8 cellular contexts compared by ENCODE assay signal in the genomic region with DNA sequence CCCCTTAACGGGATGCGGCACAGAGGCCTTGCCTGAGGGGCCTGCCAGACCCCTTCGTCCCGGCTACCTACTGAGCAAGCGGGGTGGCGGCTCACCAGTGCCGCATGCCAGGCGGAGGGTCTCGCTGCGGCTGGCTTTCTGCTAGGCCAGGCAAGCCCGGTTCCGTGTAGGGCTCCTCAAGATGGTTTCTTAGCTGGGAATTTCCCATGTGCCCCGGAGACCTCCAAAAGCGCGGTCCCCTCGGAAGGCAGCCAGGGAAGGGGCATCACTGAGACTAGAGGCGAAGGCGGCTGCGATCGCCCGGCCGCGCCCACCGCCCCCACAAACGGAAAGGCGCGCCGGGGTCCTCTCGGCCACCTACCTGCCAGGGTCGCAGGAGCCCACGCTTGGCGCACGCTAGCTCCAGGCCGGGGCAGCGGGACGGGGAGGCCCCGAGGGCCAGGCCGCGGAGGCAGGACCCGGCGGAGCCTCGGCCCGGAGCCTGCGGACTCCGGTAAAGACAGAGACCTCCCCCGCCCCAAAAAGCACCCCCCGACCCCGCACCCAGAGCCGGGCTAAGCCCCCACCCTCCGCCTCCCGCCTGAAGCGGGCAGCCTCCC. TPM values are rescaled to one million over a fixed set of nuclear protein-coding genes. Genes with fewer than 3 reads are reported as not detected.
DNase-seq lines count a peak whose midpoint lies in the region; ATAC-seq and TF ChIP-seq lines count a peak whose summit lies in the region.

No MANE protein-coding gene starts in this region.

- no peaks in the 10 kb centered on the region for H3K9me3 Mint-ChIP-seq in stimulated activated effector memory CD8-positive, alpha-beta T cell treated with anti-CD3 and anti-CD28 coated beads, Interleukin-12 subunit alpha, Interleukin-12 subunit beta, amount 100 ng/mL, for 72 hours

- peak overlapping the region; percentile 62 for H3K4me3 ChIP-seq in GM06990 (replicated peaks; ENCODE audit: low read depth, low read length)
- H3K4me3 ChIP-seq in Peyer's patch = peak overlapping the region; percentile 74 to 99 (median 84)
- peak overlapping the region; percentile 66 to 80 for H3K4me3 ChIP-seq in body of pancreas

- H3K9me3 ChIP-seq in Peyer's patch (no peaks in the 10 kb centered on the region), body of pancreas (no peaks in the 10 kb centered on the region)

- DNase-seq in GM06990 (ENCODE audit: extremely low read depth, insufficient read length) = peak; percentile 65
- peak in 2 of 3 donors; percentile 48 to 59 for DNase-seq in Peyer's patch
- peak; percentile 30 to 45 (median 33) for DNase-seq in body of pancreas
- peak; percentile 15 to 56 for DNase-seq in stimulated activated effector memory CD8-positive, alpha-beta T cell treated with anti-CD3 and anti-CD28 coated beads, Interleukin-12 subunit alpha, Interleukin-12 subunit beta, amount 100 ng/mL, for 72 hours (ENCODE audit: low spot score in 2 of 2)
- no peak for DNase-seq in NCI-H226

- H3K27ac ChIP-seq in Peyer's patch = peak overlapping the region; percentile 93 to 99 (median 94)
- peak overlapping the region; percentile 89 to 99 (median 94) for H3K27ac ChIP-seq in body of pancreas
- peak overlapping the region; percentile 99 for H3K27ac ChIP-seq in layer of hippocampus (ENCODE audit: low read depth, low read length)

- peaks cover 11% of the 10 kb centered on the region for H3K36me3 Mint-ChIP-seq in stimulated activated effector memory CD8-positive, alpha-beta T cell treated with anti-CD3 and anti-CD28 coated beads, Interleukin-12 subunit alpha, Interleukin-12 subunit beta, amount 100 ng/mL, for 72 hours

- H3K4me1 ChIP-seq in Peyer's patch (peaks cover 0 to 11% (median 7%) of the 10 kb centered on the region in 4 donors), body of pancreas (peaks cover 27% of the 10 kb centered on the region)

- no peaks in the 10 kb centered on the region for H3K36me3 ChIP-seq in GM06990 (ENCODE audit: control insufficient read depth, insufficient read depth, low read length)
- H3K36me3 ChIP-seq in Peyer's patch = no peaks in the 10 kb centered on the region
- no peaks in the 10 kb centered on the region for H3K36me3 ChIP-seq in body of pancreas (replicated peaks in 1 of 2; ENCODE audit: insufficient read depth in 1 of 2, low read depth in 2 of 2)

- intact Hi-C loops in body of pancreas (cut with DNase I) = no loop called here

- TF ChIP-seq POLR2A in Peyer's patch (IDR thresholded peaks at IDR 0.05) (no peak), body of pancreas (IDR thresholded peaks at IDR 0.05) (no peak)

- H3K4me1 Mint-ChIP-seq in stimulated activated effector memory CD8-positive, alpha-beta T cell treated with anti-CD3 and anti-CD28 coated beads, Interleukin-12 subunit alpha, Interleukin-12 subunit beta, amount 100 ng/mL, for 72 hours = peaks cover 55% of the 10 kb centered on the region

- TF ChIP-seq CTCF in GM06990 (IDR thresholded peaks at IDR 0.05; ENCODE audit: insufficient read depth, low read length, poor library complexity, severe bottlenecking) (no peak), Peyer's patch (IDR thresholded peaks at IDR 0.05) (no peak), body of pancreas (IDR thresholded peaks at IDR 0.05) (no peak)

- no peaks in the 10 kb centered on the region for H3K27me3 ChIP-seq in GM06990 (replicated peaks; ENCODE audit: control insufficient read depth, insufficient read depth, low read length)
- H3K27me3 ChIP-seq in Peyer's patch = no peaks in the 10 kb centered on the region
- H3K27me3 ChIP-seq in body of pancreas = no peaks in the 10 kb centered on the region
- H3K27me3 ChIP-seq in layer of hippocampus (ENCODE audit: control insufficient read depth, insufficient read depth, low read length) = no peaks in the 10 kb centered on the region

- peak overlapping the region; percentile 26 for H3K27ac Mint-ChIP-seq in stimulated activated effector memory CD8-positive, alpha-beta T cell treated with anti-CD3 and anti-CD28 coated beads, Interleukin-12 subunit alpha, Interleukin-12 subunit beta, amount 100 ng/mL, for 72 hours

- ATAC-seq in body of pancreas (no peak), GM21526 (IDR thresholded peaks at IDR 0.05; ENCODE audit: low FRiP score, unreplicated experiment) (no peak), HG03354 (IDR thresholded peaks at IDR 0.05; ENCODE audit: poor library complexity, severe bottlenecking, unreplicated experiment) (no peak)
- ATAC-seq in stimulated activated effector memory CD8-positive, alpha-beta T cell treated with anti-CD3 and anti-CD28 coated beads, Interleukin-12 subunit alpha, Interleukin-12 subunit beta, amount 100 ng/mL, for 72 hours = no peak

- peak overlapping the region; percentile 82 for H3K4me3 Mint-ChIP-seq in stimulated activated effector memory CD8-positive, alpha-beta T cell treated with anti-CD3 and anti-CD28 coated beads, Interleukin-12 subunit alpha, Interleukin-12 subunit beta, amount 100 ng/mL, for 72 hours

- 1% methylated on average over 31 of the region's 52 CpGs; no CpG with 5 or more reads in 1 of the 2 donors for WGBS in body of pancreas, 2 donors

RNA-seq across cellular contexts. Expression of a gene that starts 23.8 kb away (rescaled TPM):
- total RNA-seq in Peyer's patch (10 to 100 TPM; 68.5 to 99.1 (median 88.7) TPM), body of pancreas (10 to 100 TPM; 33.6 to 34.0 TPM)
